ENCODE assay signal across 8 cellular contexts in genomic region chr11:77471520-77472234, GRCh38. TPM values are rescaled to one million over a fixed set of nuclear protein-coding genes. Genes with fewer than 3 reads are reported as not detected.
DNase-seq lines count a peak whose midpoint lies in the region; ATAC-seq, FAIRE-seq and TF ChIP-seq lines count a peak whose summit lies in the region.

No MANE protein-coding gene starts in this region.

- no peaks in the 10 kb centered on the region for H3K9me3 ChIP-seq in cardiac muscle cell (ENCODE audit: low read depth)
- H3K9me3 ChIP-seq in right cardiac atrium (ENCODE audit: control insufficient read depth, low read length): no peaks in the 10 kb centered on the region

- DNase-seq in cardiac muscle cell (ENCODE audit: low read depth in 1 of 2, low spot score in 1 of 2) (peak; percentile 16 to 59), right cardiac atrium (no peak), NCI-H82 treated with DMSO at 0.1 percent for 48 hours (lab: John Stamatoyannopoulos, UW; ENCODE audit: unreplicated experiment) (peak; percentile 8), osteocyte (ENCODE audit: extremely low spot score, unreplicated experiment) (no peak), ecto neural progenitor cell (ENCODE audit: low spot score) (no peak), HTR-8/SVneo (ENCODE audit: insufficient read length, low spot score) (no peak)
- no peak for DNase-seq in central memory CD8-positive, alpha-beta T cell (ENCODE audit: low spot score in 2 of 2)

- H3K27ac ChIP-seq in cardiac muscle cell (no peak overlapping the region), right cardiac atrium (ENCODE audit: low read length) (no peak overlapping the region)

- peak; percentile 29 for TF ChIP-seq CTCF in cardiac muscle cell (IDR thresholded peaks at IDR 0.05; ENCODE audit: low read depth, low read length)
- peak; percentile 27 for TF ChIP-seq CTCF in osteocyte (IDR thresholded peaks at IDR 0.05)

- peaks cover 21% of the 10 kb centered on the region for H3K27me3 Mint-ChIP-seq in central memory CD8-positive, alpha-beta T cell
- H3K27me3 Mint-ChIP-seq in osteocyte (ENCODE audit: unreplicated experiment): peaks cover 68% of the 10 kb centered on the region

- H3K36me3 ChIP-seq in cardiac muscle cell: no peaks in the 10 kb centered on the region

- no peak for FAIRE-seq in HTR-8/SVneo (lab: Jason Lieb, UNC)

- WGBS in right cardiac atrium: 86% methylated on average over 3 of the region's 3 CpGs

- no peaks in the 10 kb centered on the region for H3K9me3 Mint-ChIP-seq in central memory CD8-positive, alpha-beta T cell
- no peaks in the 10 kb centered on the region for H3K9me3 Mint-ChIP-seq in osteocyte (ENCODE audit: unreplicated experiment)

- ATAC-seq in right cardiac atrium (no peak), HG03135 (IDR thresholded peaks at IDR 0.05; ENCODE audit: unreplicated experiment) (no peak)
- ATAC-seq in central memory CD8-positive, alpha-beta T cell (replicated peaks; ENCODE audit: extremely low read depth, poor library complexity, severe bottlenecking): no peak

- H3K27me3 ChIP-seq in cardiac muscle cell (no peaks in the 10 kb centered on the region), right cardiac atrium (ENCODE audit: control insufficient read depth, insufficient read depth) (no peaks in the 10 kb centered on the region)

- peaks cover 18% of the 10 kb centered on the region for H3K36me3 Mint-ChIP-seq in central memory CD8-positive, alpha-beta T cell (ENCODE audit: insufficient read depth)
- H3K36me3 Mint-ChIP-seq in osteocyte (ENCODE audit: unreplicated experiment): no peaks in the 10 kb centered on the region

- H3K27ac Mint-ChIP-seq in central memory CD8-positive, alpha-beta T cell (ENCODE audit: low read depth): peak overlapping the region; percentile 14
- no peak overlapping the region for H3K27ac Mint-ChIP-seq in osteocyte (ENCODE audit: unreplicated experiment)

- peaks cover 13% of the 10 kb centered on the region for H3K4me1 Mint-ChIP-seq in central memory CD8-positive, alpha-beta T cell
- peaks cover 9% of the 10 kb centered on the region for H3K4me1 Mint-ChIP-seq in osteocyte (ENCODE audit: unreplicated experiment)

- intact Hi-C loops in right cardiac atrium (cut with DNase I): no loop called here

- H3K4me1 ChIP-seq in cardiac muscle cell (ENCODE audit: low read depth): peaks cover 6% of the 10 kb centered on the region
- H3K4me1 ChIP-seq in right cardiac atrium (ENCODE audit: control insufficient read depth, insufficient read depth, low read length): no peaks in the 10 kb centered on the region

- H3K4me3 ChIP-seq in cardiac muscle cell (no peak overlapping the region), right cardiac atrium (ENCODE audit: low read length) (no peak overlapping the region)

- peak overlapping the region; percentile 86 for H3K4me3 Mint-ChIP-seq in central memory CD8-positive, alpha-beta T cell
- no peak overlapping the region for H3K4me3 Mint-ChIP-seq in osteocyte (ENCODE audit: unreplicated experiment)

RNA-seq across cellular contexts. Expression of gene PAK1, which starts 2.2 kb away (rescaled TPM):
- total RNA-seq in cardiac muscle cell (33.1 and 34.4 TPM in 2 replicates), right cardiac atrium (10 to 100 TPM; 15.6 to 19.5 (median 17.2) TPM), osteocyte (17.4 and 20.9 TPM in 2 replicates)
- polyA plus RNA-seq in cardiac muscle cell (18.4 and 28.9 TPM in 2 replicates), right cardiac atrium (7.1 TPM)

Comparison
In these comparisons a context has a peak if more than half of its experiments do, and no peak if none do; other contexts are left out.
1. DNase-seq: peak in cardiac muscle cell (2 of 2) and NCI-H82 treated with DMSO at 0.1 percent for 48 hours (single experiment); none in right cardiac atrium (0 of 3), central memory CD8-positive, alpha-beta T cell (0 of 2), osteocyte (single experiment), ecto neural progenitor cell (single experiment) and HTR-8/SVneo (single experiment).